Comparison of ENCODE assay signal across 8 cellular contexts in the genomic region with DNA sequence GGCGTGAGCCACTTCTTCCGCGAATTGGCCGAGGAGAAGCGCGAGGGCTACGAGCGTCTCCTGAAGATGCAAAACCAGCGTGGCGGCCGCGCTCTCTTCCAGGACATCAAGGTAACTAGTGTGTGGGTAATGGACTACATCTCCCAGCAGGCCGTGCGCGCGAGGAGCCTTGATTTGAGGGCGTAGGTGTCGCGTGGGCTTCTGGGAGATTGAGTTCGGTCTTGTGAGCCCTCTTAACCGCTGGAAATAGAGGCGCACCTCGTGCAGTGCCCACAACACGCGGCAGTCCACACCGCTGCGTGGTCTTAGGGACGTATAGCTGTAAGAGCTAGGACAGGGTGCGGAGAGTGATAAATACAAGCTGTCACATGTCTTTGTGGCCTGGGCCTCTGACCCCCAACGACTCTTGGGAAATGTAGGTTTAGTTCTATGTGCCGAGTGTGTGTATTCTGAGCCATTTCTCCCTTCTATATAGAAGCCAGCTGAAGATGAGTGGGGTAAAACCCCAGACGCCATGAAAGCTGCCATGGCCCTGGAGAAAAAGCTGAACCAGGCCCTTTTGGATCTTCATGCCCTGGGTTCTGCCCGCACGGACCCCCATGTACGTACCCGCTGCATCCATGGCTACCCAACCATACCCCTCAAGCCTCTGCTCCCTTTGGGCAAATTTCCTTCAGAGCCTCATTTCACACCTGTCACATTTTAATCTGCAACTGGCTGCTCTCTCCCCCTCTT. TPM values are rescaled to one million over a fixed set of nuclear protein-coding genes. Genes with fewer than 3 reads are reported as not detected.
DNase-seq lines count a peak whose midpoint lies in the region; ATAC-seq and TF ChIP-seq lines count a peak whose summit lies in the region.

No MANE protein-coding gene starts in this region.

- H3K27me3 Mint-ChIP-seq in CD4-positive, CD25-positive, alpha-beta regulatory T cell = peaks cover 7% of the 10 kb centered on the region
- peaks cover 21% of the 10 kb centered on the region for H3K27me3 Mint-ChIP-seq in neural crest cell (ENCODE audit: low read depth)

- H3K9me3 Mint-ChIP-seq in CD4-positive, CD25-positive, alpha-beta regulatory T cell = no peaks in the 10 kb centered on the region
- no peaks in the 10 kb centered on the region for H3K9me3 Mint-ChIP-seq in neural crest cell

- H3K36me3 ChIP-seq in CD4-positive, CD25-positive, alpha-beta regulatory T cell (ENCODE audit: control insufficient read depth, insufficient read depth, low read length) = peaks cover 29% of the 10 kb centered on the region
- H3K36me3 ChIP-seq in RWPE2 (ENCODE audit: low read depth) (peaks cover 40% of the 10 kb centered on the region), stomach smooth muscle (ENCODE audit: control insufficient read depth in 2 of 2, insufficient read depth in 2 of 2, low read length in 2 of 2) (peaks cover 15 to 25% of the 10 kb centered on the region in 2 donors)

- peak; percentile 84 to 94 (median 89) for DNase-seq in CD4-positive, CD25-positive, alpha-beta regulatory T cell
- DNase-seq in M059J (ENCODE audit: low read depth) (peak; percentile 88), RWPE2 (ENCODE audit: low spot score) (peak; percentile 89), activated gamma-delta T cell treated with Interleukin-2 at 50 U/mL for 16 hours (peak; percentile 84), fibroblast of villous mesenchyme (ENCODE audit: low read depth) (peak; percentile 77), neural crest cell (ENCODE audit: low read depth, low spot score) (peak; percentile 81)

- H3K27me3 ChIP-seq in CD4-positive, CD25-positive, alpha-beta regulatory T cell (ENCODE audit: control insufficient read depth, insufficient read depth, low read length) = no peaks in the 10 kb centered on the region
- H3K27me3 ChIP-seq in RWPE2 (ENCODE audit: insufficient read depth, poor library complexity, severe bottlenecking) = no peaks in the 10 kb centered on the region
- H3K27me3 ChIP-seq in stomach smooth muscle (ENCODE audit: control insufficient read depth in 1 of 2, insufficient read depth in 2 of 2, low read length in 2 of 2) = no peaks in the 10 kb centered on the region

- TF ChIP-seq CTCF in RWPE2 (IDR thresholded peaks at IDR 0.05; ENCODE audit: poor library complexity, severe bottlenecking) = no peak
- no peak for TF ChIP-seq CTCF in fibroblast of villous mesenchyme (IDR thresholded peaks at IDR 0.05; ENCODE audit: insufficient read depth, low read depth, low read length)
- TF ChIP-seq CTCF in neural crest cell (conservative IDR thresholded peaks at IDR 0.05) = no peak

- H3K4me3 ChIP-seq in CD4-positive, CD25-positive, alpha-beta regulatory T cell (ENCODE audit: low read depth, low read length) = peak overlapping the region; percentile 85
- H3K4me3 ChIP-seq in RWPE2 (ENCODE audit: severe bottlenecking) (peak overlapping the region; percentile 63), fibroblast of villous mesenchyme (ENCODE audit: low read depth, low read length) (peak overlapping the region; percentile 81), stomach smooth muscle (ENCODE audit: low read length in 2 of 2) (peak overlapping the region; percentile 95 to 97)

- H3K4me1 ChIP-seq in CD4-positive, CD25-positive, alpha-beta regulatory T cell (ENCODE audit: control insufficient read depth, insufficient read depth, low read length, poor library complexity, severe bottlenecking) = peaks cover 56% of the 10 kb centered on the region
- H3K4me1 ChIP-seq in RWPE2 (ENCODE audit: insufficient read depth, poor library complexity, severe bottlenecking) (peaks cover 16% of the 10 kb centered on the region), stomach smooth muscle (ENCODE audit: control insufficient read depth, insufficient read depth, low read length) (peaks cover 40% of the 10 kb centered on the region)

- H3K27ac ChIP-seq in CD4-positive, CD25-positive, alpha-beta regulatory T cell (ENCODE audit: insufficient read depth, low read length, poor library complexity, severe bottlenecking) = peak overlapping the region; percentile 82
- H3K27ac ChIP-seq in RWPE2 (ENCODE audit: poor library complexity, severe bottlenecking) = peak overlapping the region; percentile 91
- H3K27ac ChIP-seq in stomach smooth muscle (ENCODE audit: low read length) = peak overlapping the region; percentile 86

- peak; percentile 70 to 77 for ATAC-seq in CD4-positive, CD25-positive, alpha-beta regulatory T cell (ENCODE audit: low read depth in 2 of 2)
- ATAC-seq in GM21360 (IDR thresholded peaks at IDR 0.05; ENCODE audit: unreplicated experiment) (peak; percentile 9), RWPE2 (ENCODE audit: low read depth) (peak; percentile 60)

- H3K4me1 Mint-ChIP-seq in CD4-positive, CD25-positive, alpha-beta regulatory T cell = peaks cover 4 to 66% (median 35%) of the 10 kb centered on the region in 4 donors
- peaks cover 60% of the 10 kb centered on the region for H3K4me1 Mint-ChIP-seq in neural crest cell

- H3K36me3 Mint-ChIP-seq in CD4-positive, CD25-positive, alpha-beta regulatory T cell = peaks cover 10% of the 10 kb centered on the region
- peaks cover 23% of the 10 kb centered on the region for H3K36me3 Mint-ChIP-seq in neural crest cell (ENCODE audit: low read depth)

- H3K27ac Mint-ChIP-seq in CD4-positive, CD25-positive, alpha-beta regulatory T cell = peak overlapping the region; percentile 98 to 99 (median 99)
- peak overlapping the region; percentile 99 for H3K27ac Mint-ChIP-seq in neural crest cell (ENCODE audit: unreplicated experiment)

- peak overlapping the region; percentile 93 to 94 for H3K9ac ChIP-seq in stomach smooth muscle (ENCODE audit: low read length in 2 of 2)

- H3K9me3 ChIP-seq in CD4-positive, CD25-positive, alpha-beta regulatory T cell (ENCODE audit: control insufficient read depth in 2 of 2, low read length in 2 of 2) = no peaks in the 10 kb centered on the region
- no peaks in the 10 kb centered on the region for H3K9me3 ChIP-seq in RWPE2 (ENCODE audit: severe bottlenecking)
- H3K9me3 ChIP-seq in stomach smooth muscle (ENCODE audit: control insufficient read depth in 2 of 2, low read length in 2 of 2) = no peaks in the 10 kb centered on the region

- H3K4me3 Mint-ChIP-seq in CD4-positive, CD25-positive, alpha-beta regulatory T cell = peak overlapping the region; percentile 99 to 100 (median 99)
- H3K4me3 Mint-ChIP-seq in neural crest cell = peak overlapping the region; percentile 99

RNA-seq across cellular contexts. Expression of gene FTL, which starts 0.9 kb away (rescaled TPM):
- total RNA-seq in CD4-positive, CD25-positive, alpha-beta regulatory T cell = 575 TPM
- polyA plus RNA-seq in CD4-positive, CD25-positive, alpha-beta regulatory T cell = 1,000 to 10,000 TPM; 4,061 to 5,675 (median 4,823) TPM
- 3,106 and 3,231 TPM in 2 replicates for total RNA-seq in M059J (2014; rRNA removed; shearing (Covaris generic))
- total RNA-seq in fibroblast of villous mesenchyme = 2,928 and 4,150 TPM in 2 replicates
- total RNA-seq in neural crest cell = 908 and 1,003 TPM in 2 replicates

RNA-seq across cellular contexts. Expression of gene BAX, which starts 11.3 kb away (rescaled TPM):
- 92.8 TPM for total RNA-seq in CD4-positive, CD25-positive, alpha-beta regulatory T cell
- 10 to 100 TPM; 47.9 to 73.1 (median 61.1) TPM for polyA plus RNA-seq in CD4-positive, CD25-positive, alpha-beta regulatory T cell
- total RNA-seq in M059J (2014; rRNA removed; shearing (Covaris generic)) = 97.7 and 101 TPM in 2 replicates
- total RNA-seq in fibroblast of villous mesenchyme (65.4 and 85.9 TPM in 2 replicates), neural crest cell (150 and 171 TPM in 2 replicates)

RNA-seq across cellular contexts. Expression of gene GYS1, which starts 27.1 kb away (rescaled TPM):
- total RNA-seq in CD4-positive, CD25-positive, alpha-beta regulatory T cell = 37.1 TPM
- 10 to 100 TPM; 24.5 to 28.8 (median 26.2) TPM for polyA plus RNA-seq in CD4-positive, CD25-positive, alpha-beta regulatory T cell
- 50.1 and 67.3 TPM in 2 replicates for total RNA-seq in M059J (2014; rRNA removed; shearing (Covaris generic))
- total RNA-seq in fibroblast of villous mesenchyme (39.6 and 43.2 TPM in 2 replicates), neural crest cell (53.2 and 56.2 TPM in 2 replicates)

RNA-seq across cellular contexts. Expression of gene RUVBL2, which starts 27.7 kb away (rescaled TPM):
- 18.5 TPM for total RNA-seq in CD4-positive, CD25-positive, alpha-beta regulatory T cell
- 10 to 100 TPM; 49.1 to 60.2 (median 52.9) TPM for polyA plus RNA-seq in CD4-positive, CD25-positive, alpha-beta regulatory T cell
- total RNA-seq in M059J (2014; rRNA removed; shearing (Covaris generic)) = 275 and 292 TPM in 2 replicates
- total RNA-seq in fibroblast of villous mesenchyme (162 and 176 TPM in 2 replicates), neural crest cell (118 and 125 TPM in 2 replicates)

RNA-seq across cellular contexts. Expression of gene DHDH, which starts 32.5 kb away (rescaled TPM):
- total RNA-seq in CD4-positive, CD25-positive, alpha-beta regulatory T cell = not detected
- polyA plus RNA-seq in CD4-positive, CD25-positive, alpha-beta regulatory T cell = 1 to 10 TPM in 2 of 4 donors, under 1 TPM in 2; 0.68 to 2.4 (median 1.1) TPM
- total RNA-seq in M059J (2014; rRNA removed; shearing (Covaris generic)) = 0.15 TPM in 1 of 2 replicates, not detected in the other
- not detected in 2 replicates for total RNA-seq in fibroblast of villous mesenchyme
- 0.47 and 0.82 TPM in 2 replicates for total RNA-seq in neural crest cell

Comparison
In these comparisons a context has a peak if more than half of its experiments do, and no peak if none do; other contexts are left out.
1. Peak in every context shown above with its lines: DNase-seq, ATAC-seq, H3K4me3 ChIP-seq and H3K27ac ChIP-seq.
2. ATAC-seq: peak in every context shown above with its lines; median percentile 74 in CD4-positive, CD25-positive, alpha-beta regulatory T cell; 60 in RWPE2; 9 in GM21360.